ENCODE assay signal across 1 cellular context in genomic region chr14:23094666-23095195, GRCh38.
TF ChIP-seq lines count a peak whose summit lies in the region.

A gene with protein sequence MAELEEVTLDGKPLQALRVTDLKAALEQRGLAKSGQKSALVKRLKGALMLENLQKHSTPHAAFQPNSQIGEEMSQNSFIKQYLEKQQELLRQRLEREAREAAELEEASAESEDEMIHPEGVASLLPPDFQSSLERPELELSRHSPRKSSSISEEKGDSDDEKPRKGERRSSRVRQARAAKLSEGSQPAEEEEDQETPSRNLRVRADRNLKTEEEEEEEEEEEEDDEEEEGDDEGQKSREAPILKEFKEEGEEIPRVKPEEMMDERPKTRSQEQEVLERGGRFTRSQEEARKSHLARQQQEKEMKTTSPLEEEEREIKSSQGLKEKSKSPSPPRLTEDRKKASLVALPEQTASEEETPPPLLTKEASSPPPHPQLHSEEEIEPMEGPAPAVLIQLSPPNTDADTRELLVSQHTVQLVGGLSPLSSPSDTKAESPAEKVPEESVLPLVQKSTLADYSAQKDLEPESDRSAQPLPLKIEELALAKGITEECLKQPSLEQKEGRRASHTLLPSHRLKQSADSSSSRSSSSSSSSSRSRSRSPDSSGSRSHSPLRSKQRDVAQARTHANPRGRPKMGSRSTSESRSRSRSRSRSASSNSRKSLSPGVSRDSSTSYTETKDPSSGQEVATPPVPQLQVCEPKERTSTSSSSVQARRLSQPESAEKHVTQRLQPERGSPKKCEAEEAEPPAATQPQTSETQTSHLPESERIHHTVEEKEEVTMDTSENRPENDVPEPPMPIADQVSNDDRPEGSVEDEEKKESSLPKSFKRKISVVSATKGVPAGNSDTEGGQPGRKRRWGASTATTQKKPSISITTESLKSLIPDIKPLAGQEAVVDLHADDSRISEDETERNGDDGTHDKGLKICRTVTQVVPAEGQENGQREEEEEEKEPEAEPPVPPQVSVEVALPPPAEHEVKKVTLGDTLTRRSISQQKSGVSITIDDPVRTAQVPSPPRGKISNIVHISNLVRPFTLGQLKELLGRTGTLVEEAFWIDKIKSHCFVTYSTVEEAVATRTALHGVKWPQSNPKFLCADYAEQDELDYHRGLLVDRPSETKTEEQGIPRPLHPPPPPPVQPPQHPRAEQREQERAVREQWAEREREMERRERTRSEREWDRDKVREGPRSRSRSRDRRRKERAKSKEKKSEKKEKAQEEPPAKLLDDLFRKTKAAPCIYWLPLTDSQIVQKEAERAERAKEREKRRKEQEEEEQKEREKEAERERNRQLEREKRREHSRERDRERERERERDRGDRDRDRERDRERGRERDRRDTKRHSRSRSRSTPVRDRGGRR (minus strand): TSS chr14:23095136. CDS start chr14:23095112, 24 bp downstream.

TF ChIP-seq in K562, 482 proteins besides CTCF, POLR2A, EP300 and RAD21 (continued from another document and continues in another):
- TF ChIP-seq ELF4 (CRISPR knock-in tag; IDR thresholded peaks at IDR 0.05) (no peak), ARID3B (CRISPR knock-in tag; IDR thresholded peaks at IDR 0.05; ENCODE audit: borderline replicate concordance) (no peak), PTRF (tag; IDR thresholded peaks at IDR 0.05) (no peak), FOXK1 (CRISPR knock-in tag; IDR thresholded peaks at IDR 0.05; ENCODE audit: borderline replicate concordance) (peak; percentile 89; the same call in 1 of the 2 replicates), HDAC8 (tag; IDR thresholded peaks at IDR 0.05) (peak; percentile 49; the same call in 1 of the 2 replicates), NFRKB (IDR thresholded peaks at IDR 0.05; ENCODE audit: low read depth) (peak; percentile 70), GTF2E2 (tag; IDR thresholded peaks at IDR 0.05) (peak; percentile 83; the same call in 1 of the 2 replicates), RHOXF2B (CRISPR knock-in tag; conservative IDR thresholded peaks at IDR 0.05) (0 out of 2 replicates have a peak, but pooled peaks have one; percentile 44), TAF1 (IDR thresholded peaks at IDR 0.05; ENCODE audit: control insufficient read depth, extremely low read depth, insufficient read depth, low read length, severe bottlenecking) (peak; percentile 94), ZC3H11A (IDR thresholded peaks at IDR 0.05; ENCODE audit: low read depth, low read length) (no peak), RCOR1 (IDR thresholded peaks at IDR 0.05; ENCODE audit: borderline replicate concordance in 1 of 2, low read depth in 2 of 2, low read length in 2 of 2) (no peak), ZNF76 (CRISPR knock-in tag; IDR thresholded peaks at IDR 0.05; ENCODE audit: borderline replicate concordance) (peak; percentile 69; the same call in 1 of the 2 replicates), POLR2AphosphoS2 (IDR thresholded peaks at IDR 0.05; ENCODE audit: low read length) (peak; percentile 65; the same call in 1 of the 2 replicates), RB1 (IDR thresholded peaks at IDR 0.05; ENCODE audit: low read depth) (peak; percentile 97), TAF7 (tag; IDR thresholded peaks at IDR 0.05) (peak; percentile 98), MTF1 (CRISPR knock-in tag; IDR thresholded peaks at IDR 0.05; ENCODE audit: borderline replicate concordance) (no peak), ARID3A (IDR thresholded peaks at IDR 0.05; ENCODE audit: borderline replicate concordance, low read depth, low read length) (no peak), NCOA6 (IDR thresholded peaks at IDR 0.05) (no peak), HMGXB4 (CRISPR knock-in tag; IDR thresholded peaks at IDR 0.05) (peak; percentile 71; the same call in 1 of the 2 replicates), TEAD1 (CRISPR knock-in tag; IDR thresholded peaks at IDR 0.05) (peak in 1 of 2 experiments; percentile 80; a peak in 1 of 4 replicates), RFX7 (CRISPR knock-in tag; IDR thresholded peaks at IDR 0.05) (no peak), BRF1 (IDR thresholded peaks at IDR 0.05; ENCODE audit: borderline replicate concordance, extremely low read depth, insufficient read length) (no peak), MEIS2 (IDR thresholded peaks at IDR 0.05; ENCODE audit: partially characterized antibody) (peak; percentile 58), PTBP1 (IDR thresholded peaks at IDR 0.05; ENCODE audit: low read depth, low read length) (no peak), HNRNPLL (IDR thresholded peaks at IDR 0.05; ENCODE audit: low read depth, low read length, poor library complexity, severe bottlenecking) (peak; percentile 29), HNRNPL (IDR thresholded peaks at IDR 0.05; ENCODE audit: low read depth, low read length) (no peak), MAX (CRISPR knock-in tag; IDR thresholded peaks at IDR 0.05) (peak; percentile 54; the same call in 1 of the 2 replicates), TAF9B (IDR thresholded peaks at IDR 0.05; ENCODE audit: partially characterized antibody) (peak; percentile 96), POLR2AphosphoS5 (IDR thresholded peaks at IDR 0.05; ENCODE audit: control insufficient read depth, insufficient read depth, low read depth, low read length) (peak; percentile 78; the same call in 1 of the 2 replicates), CBFB (CRISPR knock-in tag; IDR thresholded peaks at IDR 0.05) (no peak), SIN3A (IDR thresholded peaks at IDR 0.05; ENCODE audit: borderline replicate concordance in 2 of 2, control insufficient read depth in 1 of 2, low read depth in 2 of 2, low read length in 2 of 2) (peak; percentile 7 to 45; a peak in 2 of 4 replicates), HBP1 (CRISPR knock-in tag; IDR thresholded peaks at IDR 0.05) (peak; percentile 23; the same call in 1 of the 2 replicates), HDAC1 (IDR thresholded peaks at IDR 0.05) (0 out of 4 replicates have a peak, but pooled peaks of 1 of the 2 experiments have one; percentile 52), RBFOX2 (IDR thresholded peaks at IDR 0.05; ENCODE audit: low read depth, low read length) (peak; percentile 97), RBM15 (IDR thresholded peaks at IDR 0.05; ENCODE audit: insufficient read depth, low read length) (no peak), NRF1 (conservative IDR thresholded peaks at IDR 0.05 in 1 of 2, IDR thresholded peaks at IDR 0.05 in 1 of 2) (peak; percentile 95 to 96), AFF1 (IDR thresholded peaks at IDR 0.05; ENCODE audit: low read depth in 1 of 2, partially characterized antibody in 2 of 2) (no peak), ZNF79 (CRISPR knock-in tag; IDR thresholded peaks at IDR 0.05; ENCODE audit: low read depth) (no peak), ZFP36 (IDR thresholded peaks at IDR 0.05; ENCODE audit: low read depth, low read length, partially characterized antibody) (no peak), NUFIP1 (IDR thresholded peaks at IDR 0.05; ENCODE audit: partially characterized antibody) (no peak), ATF6 (CRISPR knock-in tag; IDR thresholded peaks at IDR 0.05) (peak; percentile 93; the same call in 1 of the 2 replicates), KLF1 (tag; IDR thresholded peaks at IDR 0.05) (no peak; the same call in 1 of the 2 replicates)
- TF ChIP-seq, protein P1, sequence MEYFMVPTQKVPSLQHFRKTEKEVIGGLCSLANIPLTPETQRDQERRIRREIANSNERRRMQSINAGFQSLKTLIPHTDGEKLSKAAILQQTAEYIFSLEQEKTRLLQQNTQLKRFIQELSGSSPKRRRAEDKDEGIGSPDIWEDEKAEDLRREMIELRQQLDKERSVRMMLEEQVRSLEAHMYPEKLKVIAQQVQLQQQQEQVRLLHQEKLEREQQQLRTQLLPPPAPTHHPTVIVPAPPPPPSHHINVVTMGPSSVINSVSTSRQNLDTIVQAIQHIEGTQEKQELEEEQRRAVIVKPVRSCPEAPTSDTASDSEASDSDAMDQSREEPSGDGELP (CRISPR knock-in tag; IDR thresholded peaks at IDR 0.05; ENCODE audit: borderline replicate concordance): peak; percentile 73
